Comparison of ENCODE assay signal across 29 cellular contexts in genomic region chr16:50964491-50964890, GRCh38.
"Had no signal": no experiment of that assay in that cellular context is flagged by ENCODE, and none has a peak within 500 bp of the region (broad histone marks: within the 10 kb centered on the region; RNA-seq: fewer than 3 reads in every experiment).

No MANE protein-coding gene starts in this region.

- H3K9me3 Mint-ChIP-seq: stimulated activated effector memory CD8-positive, alpha-beta T cell treated with anti-CD3 and anti-CD28 coated beads, Interleukin-12 subunit alpha, Interleukin-12 subunit beta, amount 100 ng/mL, for 72 hours; stimulated activated memory B cell treated with anti-CD40 and anti-IgM and Interleukin-4, amounts not matched to agents 10 μg/mL and 1 μg/mL and 100 μg/mL, for 72 hours; stimulated activated naive B cell treated with anti-CD40 and anti-IgM and Interleukin-4, amounts not matched to agents 10 μg/mL and 1 μg/mL and 100 μg/mL, for 72 hours; stimulated activated naive CD8-positive, alpha-beta T cell treated with anti-CD3 and anti-CD28 coated beads, Interleukin-15, amount 100 ng/mL, for 72 hours; stimulated activated naive CD8-positive, alpha-beta T cell treated with anti-CD3 and anti-CD28 coated beads, Interleukin-15, Interleukin-2, amounts not matched to agents 100 ng/mL and 50 ng/mL, for 24 hours; type B pancreatic cell had no signal

- H3K9me3 ChIP-seq: stomach, suprapubic skin, testis, thoracic aorta, thyroid gland, tibial artery, tibial nerve, transverse colon, upper lobe of left lung, upper lobe of right lung, uterus, vagina had no signal

- H3K4me3 Mint-ChIP-seq: stimulated activated effector memory CD8-positive, alpha-beta T cell treated with anti-CD3 and anti-CD28 coated beads, Interleukin-12 subunit alpha, Interleukin-12 subunit beta, amount 100 ng/mL, for 72 hours; stimulated activated memory B cell treated with anti-CD40 and anti-IgM and Interleukin-4, amounts not matched to agents 10 μg/mL and 1 μg/mL and 100 μg/mL, for 72 hours; stimulated activated naive B cell treated with anti-CD40 and anti-IgM and Interleukin-4, amounts not matched to agents 10 μg/mL and 1 μg/mL and 100 μg/mL, for 72 hours; stimulated activated naive CD8-positive, alpha-beta T cell treated with anti-CD3 and anti-CD28 coated beads, Interleukin-15, amount 100 ng/mL, for 72 hours; stimulated activated naive CD8-positive, alpha-beta T cell treated with anti-CD3 and anti-CD28 coated beads, Interleukin-15, Interleukin-2, amounts not matched to agents 100 ng/mL and 50 ng/mL, for 24 hours; type B pancreatic cell had no signal

- H3K36me3 ChIP-seq: stomach, suprapubic skin, thoracic aorta, thyroid gland, tibial artery, tibial nerve, transverse colon, upper lobe of left lung, upper lobe of right lung, uterus, vagina had no signal

- ATAC-seq: stimulated activated effector memory CD8-positive, alpha-beta T cell treated with anti-CD3 and anti-CD28 coated beads, Interleukin-12 subunit alpha, Interleukin-12 subunit beta, amount 100 ng/mL, for 72 hours; stimulated activated memory B cell treated with anti-CD40 and anti-IgM and Interleukin-4, amounts not matched to agents 10 μg/mL and 1 μg/mL and 100 μg/mL, for 72 hours; stimulated activated naive B cell treated with anti-CD40 and anti-IgM and Interleukin-4, amounts not matched to agents 10 μg/mL and 1 μg/mL and 100 μg/mL, for 72 hours; stimulated activated naive CD8-positive, alpha-beta T cell treated with anti-CD3 and anti-CD28 coated beads, Interleukin-15, amount 100 ng/mL, for 72 hours; stimulated activated naive CD8-positive, alpha-beta T cell treated with anti-CD3 and anti-CD28 coated beads, Interleukin-15, Interleukin-2, amounts not matched to agents 100 U/mL and 50 U/mL, for 24 hours; upper lobe of right lung had no signal

- H3K27ac Mint-ChIP-seq: stimulated activated effector memory CD8-positive, alpha-beta T cell treated with anti-CD3 and anti-CD28 coated beads, Interleukin-12 subunit alpha, Interleukin-12 subunit beta, amount 100 ng/mL, for 72 hours; stimulated activated memory B cell treated with anti-CD40 and anti-IgM and Interleukin-4, amounts not matched to agents 10 μg/mL and 1 μg/mL and 100 μg/mL, for 72 hours; stimulated activated naive B cell treated with anti-CD40 and anti-IgM and Interleukin-4, amounts not matched to agents 10 μg/mL and 1 μg/mL and 100 μg/mL, for 72 hours; stimulated activated naive CD8-positive, alpha-beta T cell treated with anti-CD3 and anti-CD28 coated beads, Interleukin-15, amount 100 ng/mL, for 72 hours; stimulated activated naive CD8-positive, alpha-beta T cell treated with anti-CD3 and anti-CD28 coated beads, Interleukin-15, Interleukin-2, amounts not matched to agents 100 ng/mL and 50 ng/mL, for 24 hours; type B pancreatic cell had no signal

- H3K4me1 ChIP-seq: stomach, suprapubic skin, testis, tibial artery, tibial nerve, transverse colon, upper lobe of left lung, upper lobe of right lung, uterus, vagina had no signal

- DNase-seq: stimulated activated CD4-positive, alpha-beta T cell treated with anti-CD3 and anti-CD28 coated beads, Interleukin-2, amount 100 ng/mL, for 48 hours; stimulated activated CD4-positive, alpha-beta T cell treated with anti-CD3 and anti-CD28 coated beads, Interleukin-4, amount 100 ng/mL, for 1 hour; stimulated activated CD4-positive, alpha-beta T cell treated with anti-CD3 and anti-CD28 coated beads, Interleukin-4, amount 100 ng/mL, for 24 hours; stimulated activated CD4-positive, alpha-beta T cell treated with anti-CD3 and anti-CD28 coated beads, Interleukin-4, amount 100 ng/mL, for 4 hours; stimulated activated CD8-positive, alpha-beta memory T cell treated with anti-CD3 and anti-CD28 coated beads, Interleukin-4, amount 100 ng/mL, for 48 hours; stimulated activated naive B cell treated with anti-CD40 and anti-IgM and Interleukin-4, amounts not matched to agents 10 μg/mL and 1 μg/mL and 100 μg/mL, for 72 hours; stimulated activated naive CD4-positive, alpha-beta T cell; stimulated activated naive CD4-positive, alpha-beta T cell treated with Interleukin-2 at 50 U/mL for 16 hours; stimulated activated naive CD8-positive, alpha-beta T cell treated with anti-CD3 and anti-CD28 coated beads, Interleukin-15, amount 100 ng/mL, for 72 hours; stimulated activated naive CD8-positive, alpha-beta T cell treated with anti-CD3 and anti-CD28 coated beads, Interleukin-15, Interleukin-2, amounts not matched to agents 100 U/mL and 50 U/mL, for 24 hours; stomach; substantia nigra; testis; thyroid gland; tibial artery; transverse colon; trophoblast cell; upper lobe of left lung; upper lobe of right lung; uterus had no signal

- H3K4me3 ChIP-seq: stomach, suprapubic skin, testis, thoracic aorta, thyroid gland, tibial artery, tibial nerve, transverse colon, upper lobe of left lung, upper lobe of right lung, uterus, vagina had no signal

- H3K27ac ChIP-seq: stomach, suprapubic skin, testis, thoracic aorta, thyroid gland, tibial artery, tibial nerve, transverse colon, upper lobe of left lung, upper lobe of right lung, uterus, vagina had no signal

- H3K27me3 Mint-ChIP-seq: stimulated activated memory B cell treated with anti-CD40 and anti-IgM and Interleukin-4, amounts not matched to agents 10 μg/mL and 1 μg/mL and 100 μg/mL, for 72 hours; stimulated activated naive B cell treated with anti-CD40 and anti-IgM and Interleukin-4, amounts not matched to agents 10 μg/mL and 1 μg/mL and 100 μg/mL, for 72 hours had no signal

- H3K4me1 Mint-ChIP-seq: stimulated activated effector memory CD8-positive, alpha-beta T cell treated with anti-CD3 and anti-CD28 coated beads, Interleukin-12 subunit alpha, Interleukin-12 subunit beta, amount 100 ng/mL, for 72 hours; stimulated activated memory B cell treated with anti-CD40 and anti-IgM and Interleukin-4, amounts not matched to agents 10 μg/mL and 1 μg/mL and 100 μg/mL, for 72 hours; stimulated activated naive CD8-positive, alpha-beta T cell treated with anti-CD3 and anti-CD28 coated beads, Interleukin-15, amount 100 ng/mL, for 72 hours had no signal

- FAIRE-seq: urothelium cell line had no signal

- H3K36me3 Mint-ChIP-seq: stimulated activated effector memory CD8-positive, alpha-beta T cell treated with anti-CD3 and anti-CD28 coated beads, Interleukin-12 subunit alpha, Interleukin-12 subunit beta, amount 100 ng/mL, for 72 hours; stimulated activated memory B cell treated with anti-CD40 and anti-IgM and Interleukin-4, amounts not matched to agents 10 μg/mL and 1 μg/mL and 100 μg/mL, for 72 hours; stimulated activated naive B cell treated with anti-CD40 and anti-IgM and Interleukin-4, amounts not matched to agents 10 μg/mL and 1 μg/mL and 100 μg/mL, for 72 hours; type B pancreatic cell had no signal

- H3K27me3 ChIP-seq: stomach, suprapubic skin, testis, thyroid gland, tibial nerve, transverse colon, upper lobe of left lung, upper lobe of right lung, uterus, vagina had no signal
